ENCODE assay signal across 26 cellular contexts in the genomic region with DNA sequence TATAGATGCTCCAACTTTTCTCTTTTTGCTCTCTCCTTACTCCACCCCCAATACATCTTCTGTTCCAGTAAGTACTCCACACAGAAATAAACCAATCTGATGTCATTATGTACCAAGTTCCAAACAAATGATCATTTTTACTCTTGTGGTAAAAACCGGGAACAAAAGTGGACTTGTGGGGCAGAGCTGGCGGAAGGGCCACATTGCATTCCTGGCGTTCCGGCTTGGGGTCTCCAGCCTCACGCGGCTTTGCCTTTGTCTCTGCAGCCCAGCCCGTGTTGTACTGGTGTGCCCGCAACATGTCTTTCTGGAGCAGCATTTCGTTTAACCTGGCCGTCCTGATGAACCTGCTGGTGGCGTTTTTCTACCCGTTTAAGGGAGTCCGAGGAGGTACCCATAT.
"Had no signal": no experiment of that assay in that cellular context is flagged by ENCODE, and none has a peak within 500 bp of the region (broad histone marks: within the 10 kb centered on the region; RNA-seq: fewer than 3 reads in every experiment).

No MANE protein-coding gene starts in this region.

- H3K27ac ChIP-seq: colonic mucosa, epithelial cell of prostate, ovary, psoas muscle, right lobe of liver, spleen, thoracic aorta, vagina had no signal

- H3K27me3 ChIP-seq: colonic mucosa, ovary, right lobe of liver, spleen, transverse colon, vagina had no signal

- ATAC-seq: esophagus mucosa; left lobe of liver; mucosa of descending colon; natural killer cell treated with Interleukin-12 subunit alpha and Interleukin-12 subunit beta and Interleukin-15 and Interleukin-18, amount 100 ng/mL, for 72 hours; right lobe of liver; stimulated activated memory B cell treated with anti-CD40 and anti-IgM and Interleukin-4, amounts not matched to agents 10 μg/mL and 1 μg/mL and 100 μg/mL, for 72 hours; stimulated activated naive CD8-positive, alpha-beta T cell treated with anti-CD3 and anti-CD28 coated beads, Interleukin-15, Interleukin-2, amounts not matched to agents 100 U/mL and 50 U/mL, for 24 hours had no signal

- H3K36me3 ChIP-seq: colonic mucosa, ovary, right lobe of liver had no signal

- H3K4me1 ChIP-seq: colonic mucosa, spleen, transverse colon, vagina had no signal

- H3K4me3 ChIP-seq: colonic mucosa, mucosa of descending colon, ovary, psoas muscle, right lobe of liver, spleen, thoracic aorta, transverse colon, vagina had no signal

- H3K9me3 ChIP-seq: colonic mucosa, mucosa of descending colon, ovary, right lobe of liver, thoracic aorta, transverse colon, vagina had no signal

- DNase-seq: colonic mucosa; effector CD8-positive, alpha-beta T cell; endodermal cell; foreskin melanocyte; hypothalamus; mesenchymal stem cell; mucosa of descending colon; naive B cell; nucleus accumbens; ovary; posterior cingulate gyrus; psoas muscle; retina; right lobe of liver; spleen; stimulated activated CD4-positive, alpha-beta T cell treated with anti-CD3 and anti-CD28 coated beads, Interleukin-4, amount 100 ng/mL, for 4 hours; stimulated activated naive CD8-positive, alpha-beta T cell treated with anti-CD3 and anti-CD28 coated beads, Interleukin-15, Interleukin-2, amounts not matched to agents 100 U/mL and 50 U/mL, for 24 hours; substantia nigra; transverse colon had no signal
